Comparison of ENCODE assay signal across 25 cellular contexts in the genomic region with DNA sequence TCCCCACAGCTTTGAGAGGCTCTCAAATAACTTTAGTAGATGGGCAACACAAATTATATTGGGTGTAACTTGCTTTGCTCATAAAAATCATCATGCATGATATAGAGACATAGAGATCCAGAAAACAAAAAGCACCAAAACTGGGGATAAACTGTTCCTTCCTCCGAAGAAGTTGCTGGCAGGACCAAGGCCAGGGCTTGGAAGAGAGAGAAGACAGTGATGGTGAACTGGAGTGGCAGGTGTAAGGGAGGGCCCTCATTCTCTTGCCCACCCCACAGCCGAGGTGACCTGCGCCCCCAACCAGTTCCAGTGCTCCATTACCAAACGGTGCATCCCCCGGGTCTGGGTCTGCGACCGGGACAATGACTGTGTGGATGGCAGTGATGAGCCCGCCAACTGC. TPM values are rescaled to one million over a fixed set of nuclear protein-coding genes. Genes with fewer than 3 reads are reported as not detected.
"Had no signal": no experiment of that assay in that cellular context is flagged by ENCODE, and none has a peak within 500 bp of the region (broad histone marks: within the 10 kb centered on the region; RNA-seq: fewer than 3 reads in every experiment).

No MANE protein-coding gene starts in this region.

- H3K27me3 ChIP-seq: stomach, suprapubic skin, testis, thyroid gland, tibial artery, tibial nerve, transverse colon, upper lobe of left lung, upper lobe of right lung, uterus, vagina had no signal

- H3K4me1 ChIP-seq: stomach, suprapubic skin, testis, thyroid gland, tibial artery, tibial nerve, transverse colon, upper lobe of left lung, upper lobe of right lung, uterus, vagina had no signal

- H3K9me3 ChIP-seq: stomach, suprapubic skin, testis, thoracic aorta, thyroid gland, tibial artery, tibial nerve, transverse colon, upper lobe of left lung, upper lobe of right lung, uterus, vagina had no signal

- H3K36me3 ChIP-seq: uterus had no signal

- H3K4me3 ChIP-seq: stomach, suprapubic skin, testis, thoracic aorta, thyroid gland, tibial artery, tibial nerve, transverse colon, upper lobe of left lung, upper lobe of right lung, uterus, vagina had no signal

- H3K27ac ChIP-seq: stomach, suprapubic skin, testis, thoracic aorta, thyroid gland, tibial artery, tibial nerve, transverse colon, upper lobe of left lung, upper lobe of right lung, uterus, vagina had no signal

- DNase-seq: stimulated activated CD4-positive, alpha-beta T cell treated with anti-CD3 and anti-CD28 coated beads, Interleukin-2, amount 100 ng/mL, for 48 hours; stimulated activated CD4-positive, alpha-beta T cell treated with anti-CD3 and anti-CD28 coated beads, Interleukin-4, amount 100 ng/mL, for 1 hour; stimulated activated CD4-positive, alpha-beta T cell treated with anti-CD3 and anti-CD28 coated beads, Interleukin-4, amount 100 ng/mL, for 24 hours; stimulated activated CD4-positive, alpha-beta T cell treated with anti-CD3 and anti-CD28 coated beads, Interleukin-4, amount 100 ng/mL, for 4 hours; stimulated activated CD8-positive, alpha-beta memory T cell treated with anti-CD3 and anti-CD28 coated beads, Interleukin-4, amount 100 ng/mL, for 48 hours; stimulated activated naive B cell treated with anti-CD40 and anti-IgM and Interleukin-4, amounts not matched to agents 10 μg/mL and 1 μg/mL and 100 μg/mL, for 72 hours; stimulated activated naive CD4-positive, alpha-beta T cell; stimulated activated naive CD4-positive, alpha-beta T cell treated with Interleukin-2 at 50 U/mL for 16 hours; stimulated activated naive CD8-positive, alpha-beta T cell treated with anti-CD3 and anti-CD28 coated beads, Interleukin-15, amount 100 ng/mL, for 72 hours; stimulated activated naive CD8-positive, alpha-beta T cell treated with anti-CD3 and anti-CD28 coated beads, Interleukin-15, Interleukin-2, amounts not matched to agents 100 U/mL and 50 U/mL, for 24 hours; stomach; testis; thyroid gland; tibial artery; transverse colon; trophoblast cell; upper lobe of right lung; uterus had no signal

RNA-seq across cellular contexts. Expression of gene LRP1-AS, which starts 53.8 kb away (rescaled TPM):
- polyA plus RNA-seq: stomach, thymus, urinary bladder had no signal
